Comparison of ENCODE assay signal across 1 cellular context in the genomic region with DNA sequence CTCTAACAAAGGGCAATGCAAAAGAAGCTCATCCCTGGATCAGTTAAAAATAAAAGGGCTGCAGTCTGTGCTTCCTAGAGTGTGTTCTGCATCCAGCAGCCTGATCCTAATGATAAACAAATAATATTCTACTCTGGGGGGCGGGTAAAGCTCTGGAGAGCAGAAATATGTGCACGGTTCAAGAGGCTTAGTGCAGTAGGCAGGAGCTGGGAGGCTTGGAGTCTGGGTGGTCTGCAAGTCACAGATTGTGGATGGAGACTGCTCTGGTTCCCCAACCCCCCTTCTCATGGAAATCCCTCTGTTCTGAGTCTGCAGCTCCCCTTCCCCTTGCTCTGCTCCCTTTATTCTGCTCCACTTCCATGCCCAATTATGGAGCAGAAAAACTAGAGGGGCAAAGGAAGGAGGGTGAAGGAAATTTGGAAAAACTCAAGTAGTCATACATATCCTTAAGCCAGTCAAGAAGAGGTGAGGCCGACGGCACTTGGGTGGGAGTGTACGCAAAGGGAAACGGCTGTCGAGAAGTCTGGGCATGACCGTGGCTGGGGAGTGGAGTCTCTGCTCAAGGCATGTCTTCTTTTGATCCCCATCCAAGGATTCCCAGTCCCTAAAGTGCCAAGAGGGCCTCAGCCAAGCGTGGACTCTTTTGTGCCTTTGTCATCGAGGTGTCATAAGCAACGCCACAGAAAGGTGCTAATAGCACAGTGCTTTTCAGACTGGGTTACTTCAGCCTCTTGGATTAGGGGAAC.
TF ChIP-seq lines count a peak whose summit lies in the region.

No MANE protein-coding gene starts in this region.

TF ChIP-seq in IMR-90, 13 proteins besides CTCF, POLR2A, EP300 and RAD21 (continued from another document):
- TF ChIP-seq NFE2L2 (IDR thresholded peaks at IDR 0.05; ENCODE audit: low read depth, low read length), result no peak
